8 cellular contexts compared by ENCODE assay signal in genomic region chr19:44848805-44849457, GRCh38. TPM values are rescaled to one million over a fixed set of nuclear protein-coding genes. Genes with fewer than 3 reads are reported as not detected.
DNase-seq lines count a peak whose midpoint lies in the region; ATAC-seq and TF ChIP-seq lines count a peak whose summit lies in the region.

No MANE protein-coding gene starts in this region.

- H3K27ac Mint-ChIP-seq in GM23338: peak overlapping the region; percentile 92

- H3K36me3 Mint-ChIP-seq in GM23338 (ENCODE audit: low read depth): peaks cover 29% of the 10 kb centered on the region

- H3K36me3 ChIP-seq in GM23338 (ENCODE audit: insufficient read depth) (no peaks in the 10 kb centered on the region), body of pancreas (replicated peaks in 1 of 2; ENCODE audit: insufficient read depth in 1 of 2, low read depth in 2 of 2) (no peaks in the 10 kb centered on the region), iPS-20b (ENCODE audit: insufficient read depth, low read depth, low read length) (peaks cover 10% of the 10 kb centered on the region; the same call in 1 of the 2 replicates), skeletal muscle satellite cell (ENCODE audit: insufficient read depth, low read length) (no peaks in the 10 kb centered on the region)

- intact Hi-C loops in body of pancreas (cut with DNase I): no loop called here

- no peaks in the 10 kb centered on the region for H3K27me3 ChIP-seq in GM23338 (ENCODE audit: insufficient read depth)
- H3K27me3 ChIP-seq in body of pancreas: no peaks in the 10 kb centered on the region
- peaks cover 4% of the 10 kb centered on the region for H3K27me3 ChIP-seq in iPS-20b (ENCODE audit: insufficient read depth, low read length)
- H3K27me3 ChIP-seq in skeletal muscle satellite cell (ENCODE audit: control insufficient read depth, insufficient read depth, low read length): no peaks in the 10 kb centered on the region

- H3K4me2 ChIP-seq in GM23338: peak overlapping the region; percentile 100
- peak overlapping the region; percentile 99 for H3K4me2 ChIP-seq in skeletal muscle satellite cell (ENCODE audit: low read length)

- peaks cover 29% of the 10 kb centered on the region for H3F3A ChIP-seq in GM23338 (replicated peaks; ENCODE audit: low read depth)

- H3K79me2 ChIP-seq in GM23338 (replicated peaks; ENCODE audit: insufficient read depth): peaks cover 77% of the 10 kb centered on the region

- DNase-seq in GM23338 (ENCODE audit: low spot score): no peak
- DNase-seq in body of pancreas: peak in 1 of 4 donors; percentile 20
- DNase-seq in iPS-NIHi11 (ENCODE audit: low spot score): no peak
- DNase-seq in NCI-H2171 treated with DMSO at 0.1 percent for 48 hours (lab: John Stamatoyannopoulos, UW): no peak

- no peak; the same call in 1 of the 3 replicates for ATAC-seq in GM23338
- ATAC-seq in body of pancreas: no peak
- no peak for ATAC-seq in HG03196 (IDR thresholded peaks at IDR 0.05; ENCODE audit: unreplicated experiment)
- no peak for ATAC-seq in HG02678 (IDR thresholded peaks at IDR 0.05; ENCODE audit: unreplicated experiment)

- no peak for TF ChIP-seq POLR2A in body of pancreas (IDR thresholded peaks at IDR 0.05)

- WGBS in body of pancreas, 2 donors: 50 to 51% methylated on average over 18 of the region's 18 CpGs

- H3K27ac ChIP-seq in GM23338 (ENCODE audit: low read depth): peak overlapping the region; percentile 100; the same call in 1 of the 2 replicates
- peak overlapping the region; percentile 40 to 100 (median 96) for H3K27ac ChIP-seq in body of pancreas
- peak overlapping the region; percentile 53 for H3K27ac ChIP-seq in iPS-20b (ENCODE audit: low read length)

- peaks cover 30% of the 10 kb centered on the region for H3K4me1 Mint-ChIP-seq in GM23338

- H3K9me3 ChIP-seq in body of pancreas (no peaks in the 10 kb centered on the region), iPS-20b (ENCODE audit: insufficient read depth, low read depth, low read length) (no peaks in the 10 kb centered on the region), skeletal muscle satellite cell (replicated peaks; ENCODE audit: low read length) (no peaks in the 10 kb centered on the region)

- H3K9me2 ChIP-seq in GM23338 (ENCODE audit: insufficient read depth): no peaks in the 10 kb centered on the region

- H2AFZ ChIP-seq in GM23338: no peak overlapping the region

- peaks cover 3% of the 10 kb centered on the region; the same call in 2 of the 3 replicates for H3K9me3 Mint-ChIP-seq in GM23338

- peaks cover 25% of the 10 kb centered on the region for H3K4me1 ChIP-seq in GM23338 (ENCODE audit: insufficient read depth)
- H3K4me1 ChIP-seq in body of pancreas: peaks cover 47% of the 10 kb centered on the region
- H3K4me1 ChIP-seq in iPS-20b (ENCODE audit: insufficient read depth, low read length): peaks cover 20% of the 10 kb centered on the region
- H3K4me1 ChIP-seq in skeletal muscle satellite cell (ENCODE audit: control insufficient read depth, insufficient read depth, low read length): peaks cover 27% of the 10 kb centered on the region

- no peak for TF ChIP-seq CTCF in GM23338 (conservative IDR thresholded peaks at IDR 0.05; ENCODE audit: low read depth in 2 of 2)
- no peak for TF ChIP-seq CTCF in body of pancreas (IDR thresholded peaks at IDR 0.05)

- H3K9ac ChIP-seq in iPS-20b (ENCODE audit: low read depth, low read length) (peak overlapping the region; percentile 93; the same call in 1 of the 2 replicates), skeletal muscle satellite cell (ENCODE audit: low read depth, low read length) (peak overlapping the region; percentile 98)

- peaks cover 38% of the 10 kb centered on the region for H4K20me1 ChIP-seq in GM23338 (replicated peaks; ENCODE audit: insufficient read depth)

- H3K4me3 ChIP-seq in GM23338 (peak overlapping the region; percentile 99), body of pancreas (no peak overlapping the region), iPS-20b (ENCODE audit: low read length) (peak overlapping the region; percentile 76), skeletal muscle satellite cell (ENCODE audit: low read length) (peak overlapping the region; percentile 97)

- peak overlapping the region; percentile 96 for H3K4me3 Mint-ChIP-seq in GM23338

- H3K27me3 Mint-ChIP-seq in GM23338 (ENCODE audit: insufficient read depth, low read depth, poor library complexity): peaks cover 41% of the 10 kb centered on the region

TF ChIP-seq in GM23338, 12 proteins besides CTCF, POLR2A, EP300 and RAD21:
- TF ChIP-seq EZH2 (IDR thresholded peaks at IDR 0.05; ENCODE audit: low read depth, unreplicated experiment): no peak
- TF ChIP-seq JUNB (IDR thresholded peaks at IDR 0.05; ENCODE audit: unreplicated experiment): no peak
- TF ChIP-seq REST (IDR thresholded peaks at IDR 0.05; ENCODE audit: unreplicated experiment): no peak
- TF ChIP-seq ZNF114 (CRISPR knock-in tag; IDR thresholded peaks at IDR 0.05): no peak
- 0 out of 2 replicates have a peak, but pooled peaks have one; percentile 29 for TF ChIP-seq CREB1 (CRISPR knock-in tag; IDR thresholded peaks at IDR 0.05; ENCODE audit: low read depth)

RNA-seq across cellular contexts. Expression of gene NECTIN2, which starts 2.8 kb away (rescaled TPM):
- total RNA-seq in GM23338 (2014; rRNA removed; shearing (Covaris generic)): 230 and 235 TPM in 2 replicates
- 109 and 113 TPM in 2 replicates for polyA plus RNA-seq in GM23338 (2016; fragmentation: Nextera tagmentation; extraction: Ambion mirVana)
- 100 to 1,000 TPM in 1 of 2 donors, 10 to 100 TPM in 1; 54.0 to 137 TPM for total RNA-seq in body of pancreas
- 38.0 and 43.7 TPM in 2 replicates for total RNA-seq in skeletal muscle satellite cell (2012; rRNA removed)

RNA-seq across cellular contexts. Expression of gene BCAM, which starts 40.0 kb away (rescaled TPM):
- total RNA-seq in GM23338 (2014; rRNA removed; shearing (Covaris generic)): 80.5 and 100 TPM in 2 replicates
- 33.3 and 36.9 TPM in 2 replicates for polyA plus RNA-seq in GM23338 (2016; fragmentation: Nextera tagmentation; extraction: Ambion mirVana)
- total RNA-seq in body of pancreas: 10 to 100 TPM; 89.2 to 89.3 TPM
- 0.25 and 7.6 TPM in 2 replicates for total RNA-seq in skeletal muscle satellite cell (2012; rRNA removed)

RNA-seq across cellular contexts. Expression of gene TOMM40, which starts 42.1 kb away (rescaled TPM):
- total RNA-seq in GM23338 (2014; rRNA removed; shearing (Covaris generic)): 233 and 273 TPM in 2 replicates
- 135 and 142 TPM in 2 replicates for polyA plus RNA-seq in GM23338 (2016; fragmentation: Nextera tagmentation; extraction: Ambion mirVana)
- 10 to 100 TPM; 19.7 to 34.3 TPM for total RNA-seq in body of pancreas
- 80.4 and 91.3 TPM in 2 replicates for total RNA-seq in skeletal muscle satellite cell (2012; rRNA removed)

RNA-seq across cellular contexts. Expression of gene APOE, which starts 56.7 kb away (rescaled TPM):
- total RNA-seq in GM23338 (2014; rRNA removed; shearing (Covaris generic)): 1,391 and 1,438 TPM in 2 replicates
- polyA plus RNA-seq in GM23338 (2016; fragmentation: Nextera tagmentation; extraction: Ambion mirVana): 1,133 and 1,232 TPM in 2 replicates
- total RNA-seq in body of pancreas: 100 to 1,000 TPM in 1 of 2 donors, 10 to 100 TPM in 1; 77.6 to 216 TPM
- total RNA-seq in skeletal muscle satellite cell (2012; rRNA removed): 16.2 and 111 TPM in 2 replicates

Comparison
In these comparisons a context has a peak if more than half of its experiments do, and no peak if none do; other contexts are left out.
1. H3K4me3 ChIP-seq: peak in GM23338 (single experiment), iPS-20b (single experiment) and skeletal muscle satellite cell (single experiment); none in body of pancreas (0 of 2).
2. Peak in every context shown above with its lines, with median percentiles within 50 percentile points of each other: H3K27ac ChIP-seq.